In the genomic region with DNA sequence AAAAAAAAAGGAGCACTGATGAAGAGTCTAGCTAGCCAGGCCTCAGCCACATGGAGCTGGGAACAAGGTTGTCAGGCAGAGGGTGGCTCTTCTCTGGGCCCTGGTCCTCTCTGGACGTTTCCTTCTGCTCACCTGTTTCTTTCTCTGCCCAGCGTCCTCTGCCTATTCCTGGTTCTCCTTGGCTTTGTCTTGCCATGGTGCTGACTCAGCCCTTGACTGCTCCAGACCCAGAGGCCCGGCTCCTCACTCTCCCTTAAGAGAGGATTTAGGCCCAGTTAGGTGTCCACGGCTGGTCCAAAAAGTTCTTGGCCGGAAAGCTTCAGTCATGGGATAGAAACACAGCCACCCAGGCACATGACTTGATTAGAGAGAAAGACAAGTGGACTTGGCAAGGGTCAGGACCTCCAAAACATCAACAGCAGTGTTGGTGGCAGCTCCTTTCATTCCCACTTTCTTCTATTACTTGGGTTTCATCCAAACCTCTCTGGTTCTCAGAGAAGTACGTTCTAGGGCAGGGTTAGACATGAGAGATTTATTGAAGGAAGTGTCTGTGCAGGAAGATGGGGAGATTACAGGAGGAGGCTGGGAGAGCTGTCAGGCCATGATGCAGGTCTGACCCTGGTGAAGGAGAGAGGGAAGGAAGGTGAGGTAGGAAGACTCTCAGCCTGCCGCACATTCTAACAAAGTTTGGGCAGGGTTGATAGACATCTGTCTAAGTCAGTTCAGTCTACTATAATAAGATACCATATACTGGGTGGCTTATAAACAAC, we compare ENCODE assay signal across 1 cellular context.
TF ChIP-seq lines count a peak whose summit lies in the region.

No MANE protein-coding gene starts in this region.

TF ChIP-seq in HEK293, 187 proteins besides CTCF, POLR2A, EP300 and RAD21:
- 0 out of 2 replicates have a peak, but pooled peaks have one; percentile 19 for TF ChIP-seq ZNF132 (tag by site-specific recombination; IDR thresholded peaks at IDR 0.05; ENCODE audit: borderline replicate concordance)
- no peak for TF ChIP-seq ZNF211 (tag by site-specific recombination; IDR thresholded peaks at IDR 0.05; ENCODE audit: low read depth)
- no peak for TF ChIP-seq ZNF394 (tag by site-specific recombination; IDR thresholded peaks at IDR 0.05; ENCODE audit: borderline replicate concordance)
